Comparison of ENCODE assay signal across 8 cellular contexts in the genomic region with DNA sequence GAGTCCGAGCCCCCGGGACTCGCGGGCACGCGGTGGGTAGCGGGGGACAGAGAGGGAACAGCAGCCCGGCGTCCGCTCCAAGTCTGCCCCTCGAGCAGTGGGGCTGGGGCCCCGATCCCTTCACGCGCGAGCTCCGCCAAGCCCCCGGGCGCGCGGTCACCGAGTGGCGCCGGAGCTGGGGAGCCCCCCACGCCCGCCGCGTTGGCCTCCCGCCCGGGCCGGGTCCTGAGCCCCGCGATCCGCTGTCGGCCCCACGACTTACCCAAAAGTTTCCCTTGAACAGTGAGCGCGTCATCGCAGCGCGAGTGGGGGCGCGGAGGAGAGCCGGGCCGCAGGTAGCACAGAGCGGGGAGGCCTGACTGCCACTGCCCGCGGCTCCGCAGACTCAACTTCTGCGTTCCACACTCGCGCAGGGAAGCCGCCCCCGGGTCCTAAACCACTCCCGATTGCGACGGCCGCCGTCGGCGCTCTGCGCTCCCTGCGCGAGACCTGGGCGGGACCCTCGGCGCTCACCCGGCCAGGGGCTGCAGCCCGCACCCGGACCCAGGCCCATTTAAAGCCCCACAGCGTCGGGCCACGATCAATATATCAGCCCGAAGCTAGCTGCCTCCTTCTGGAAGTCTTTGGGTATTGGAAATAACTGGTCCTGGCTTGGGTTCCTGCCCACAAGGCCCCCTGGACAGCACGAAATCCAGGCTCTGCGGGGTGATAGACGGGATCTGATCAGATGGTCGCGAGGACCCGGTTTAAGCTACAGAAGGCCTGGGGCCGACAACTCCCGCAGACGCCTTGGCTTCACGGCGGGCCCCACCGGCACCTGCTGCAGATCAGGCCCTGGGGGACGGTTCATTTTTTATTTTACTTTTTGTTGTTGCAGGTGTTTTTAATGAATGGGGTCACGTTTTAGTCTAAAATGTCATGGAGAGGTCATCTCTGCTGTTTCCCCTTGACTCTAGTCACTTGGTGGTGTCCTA. TPM values are rescaled to one million over a fixed set of nuclear protein-coding genes. Genes with fewer than 3 reads are reported as not detected.
A peak's percentile ranks its signal among the peaks of the same experiment; 100 is the strongest.
DNase-seq lines count a peak whose midpoint lies in the region; ATAC-seq and TF ChIP-seq lines count a peak whose summit lies in the region.

A gene with protein sequence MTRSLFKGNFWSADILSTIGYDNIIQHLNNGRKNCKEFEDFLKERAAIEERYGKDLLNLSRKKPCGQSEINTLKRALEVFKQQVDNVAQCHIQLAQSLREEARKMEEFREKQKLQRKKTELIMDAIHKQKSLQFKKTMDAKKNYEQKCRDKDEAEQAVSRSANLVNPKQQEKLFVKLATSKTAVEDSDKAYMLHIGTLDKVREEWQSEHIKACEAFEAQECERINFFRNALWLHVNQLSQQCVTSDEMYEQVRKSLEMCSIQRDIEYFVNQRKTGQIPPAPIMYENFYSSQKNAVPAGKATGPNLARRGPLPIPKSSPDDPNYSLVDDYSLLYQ (minus strand): TSS at position 367 of the 974 bp plus-strand sequence. CDS start 72 bp downstream, at position 295.

- peaks cover 2% of the 10 kb centered on the region for H3K36me3 Mint-ChIP-seq in activated CD4-positive, alpha-beta T cell treated with anti-CD3 and anti-CD28 coated beads for 36 hours (ENCODE audit: low read depth)

- H3K4me1 Mint-ChIP-seq in activated CD4-positive, alpha-beta T cell treated with anti-CD3 and anti-CD28 coated beads for 36 hours = peaks cover 38% of the 10 kb centered on the region

- H3K4me3 ChIP-seq in MG63 = peak within 1 kb of the TSS; percentile 57
- H3K4me3 ChIP-seq in colonic mucosa = peak within 1 kb of the TSS; percentile 79
- peak within 1 kb of the TSS; percentile 64 to 92 (median 88) for H3K4me3 ChIP-seq in liver (ENCODE audit: low read depth in 1 of 3, low read length in 3 of 3)

- TF ChIP-seq RAD21 in liver (IDR thresholded peaks at IDR 0.05) = peak in 1 of 2 donors; percentile 25

- H3K4me3 Mint-ChIP-seq in activated CD4-positive, alpha-beta T cell treated with anti-CD3 and anti-CD28 coated beads for 36 hours = peak within 1 kb of the TSS; percentile 70

- CTCF ChIA-PET in activated CD4-positive, alpha-beta T cell treated with anti-CD3 and anti-CD28 coated beads for 36 hours (lab: Charles Lee) = interaction anchor here (0.5 to 4.3 kb wide), 15 partner anchors 11 to 408 kb away, joined by 3 to 42 read pairs (median 8); a partner anchor contains a TSS

- H3K4me1 ChIP-seq in colonic mucosa (peaks cover 6% of the 10 kb centered on the region), liver (ENCODE audit: control insufficient read depth in 4 of 4, insufficient read depth in 4 of 4, low read length in 3 of 4) (peaks cover 8 to 35% (median 24%) of the 10 kb centered on the region in 4 donors)

- peak within 1 kb of the TSS; percentile 8 for H3K27ac ChIP-seq in colonic mucosa
- H3K27ac ChIP-seq in liver (ENCODE audit: low read depth in 1 of 2, low read length in 2 of 2) = peak within 1 kb of the TSS; percentile 35 to 58

- 9% methylated on average over 87 of the region's 87 CpGs for WGBS in liver

- intact Hi-C loops in activated CD4-positive, alpha-beta T cell treated with anti-CD3 and anti-CD28 coated beads for 36 hours (cut with DNase I, micrococcal nuclease) = loop anchor here (2.0 to 10.0 kb wide), 7 partner anchors 45 to 797 kb away; no protein-coding TSS in a partner anchor
- intact Hi-C loops in colonic mucosa (cut with DNase I) = loop anchor here (5.0 to 10.0 kb wide), 3 partner anchors 105 to 407 kb away; a partner anchor contains a TSS

- peak within 1 kb of the TSS; percentile 69 for H3K27ac Mint-ChIP-seq in activated CD4-positive, alpha-beta T cell treated with anti-CD3 and anti-CD28 coated beads for 36 hours

- H3K9me3 ChIP-seq in MG63 (no peaks in the 10 kb centered on the region), colonic mucosa (no peaks in the 10 kb centered on the region), liver (ENCODE audit: control insufficient read depth in 4 of 4, low read length in 3 of 4) (no peaks in the 10 kb centered on the region)

- H3K36me3 ChIP-seq in MG63 = peaks cover 4% of the 10 kb centered on the region; the same call in 1 of the 2 replicates
- H3K36me3 ChIP-seq in colonic mucosa = no peaks in the 10 kb centered on the region
- no peaks in the 10 kb centered on the region for H3K36me3 ChIP-seq in liver (ENCODE audit: control insufficient read depth in 4 of 4, insufficient read depth in 3 of 4, low read depth in 1 of 4, low read length in 3 of 4)

- no peaks in the 10 kb centered on the region for H3K27me3 Mint-ChIP-seq in activated CD4-positive, alpha-beta T cell treated with anti-CD3 and anti-CD28 coated beads for 36 hours

- ATAC-seq in GM21723 (IDR thresholded peaks at IDR 0.05; ENCODE audit: unreplicated experiment) = peak; percentile 58
- peak; percentile 77 for ATAC-seq in activated CD4-positive, alpha-beta T cell treated with anti-CD3 and anti-CD28 coated beads for 36 hours

- peak; percentile 82 for DNase-seq in D341Med (ENCODE audit: low spot score)
- peak; percentile 70 for DNase-seq in MG63
- DNase-seq in activated CD4-positive, alpha-beta T cell treated with anti-CD3 and anti-CD28 coated beads for 36 hours = peak; percentile 82
- DNase-seq in colonic mucosa = peak; percentile 68
- DNase-seq in stimulated activated CD4-positive, alpha-beta T cell treated with anti-CD3 and anti-CD28 coated beads, Interleukin-4, amount 100 ng/mL, for 4 hours = peak; percentile 62 to 65
- no peak for DNase-seq in occipital lobe (lab: John Stamatoyannopoulos, UW)

- H3K9me3 Mint-ChIP-seq in activated CD4-positive, alpha-beta T cell treated with anti-CD3 and anti-CD28 coated beads for 36 hours (ENCODE audit: low read depth) = peaks cover 2% of the 10 kb centered on the region

- POLR2A ChIA-PET in activated CD4-positive, alpha-beta T cell treated with anti-CD3 and anti-CD28 coated beads for 36 hours (lab: Charles Lee) = interaction anchor here (0.6 to 1.4 kb wide), 3 partner anchors 11 to 155 kb away, joined by 3 to 4 read pairs (median 3); no protein-coding TSS in a partner anchor

- TF ChIP-seq CTCF in colonic mucosa (IDR thresholded peaks at IDR 0.05) = no peak
- no peak for TF ChIP-seq CTCF in liver (IDR thresholded peaks at IDR 0.05; ENCODE audit: low read depth, low read length, missing input control)

- H3K27me3 ChIP-seq in MG63 = no peaks in the 10 kb centered on the region
- no peaks in the 10 kb centered on the region for H3K27me3 ChIP-seq in colonic mucosa
- H3K27me3 ChIP-seq in liver (ENCODE audit: control insufficient read depth in 4 of 4, insufficient read depth in 4 of 4, low read length in 3 of 4) = no peaks in the 10 kb centered on the region

- H3K9ac ChIP-seq in colonic mucosa (ENCODE audit: low read depth in 2 of 2, low read length in 2 of 2) (peak within 1 kb of the TSS; percentile 81 to 84), liver (ENCODE audit: low read depth in 1 of 2, low read length in 2 of 2) (peak within 1 kb of the TSS in 1 of 2 donors; percentile 87)

TF ChIP-seq in liver, 16 proteins besides CTCF, POLR2A, EP300 and RAD21:
- TF ChIP-seq, protein P1, sequence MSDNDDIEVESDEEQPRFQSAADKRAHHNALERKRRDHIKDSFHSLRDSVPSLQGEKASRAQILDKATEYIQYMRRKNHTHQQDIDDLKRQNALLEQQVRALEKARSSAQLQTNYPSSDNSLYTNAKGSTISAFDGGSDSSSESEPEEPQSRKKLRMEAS (IDR thresholded peaks at IDR 0.05) = no peak
- no peak for TF ChIP-seq EGR1 (IDR thresholded peaks at IDR 0.05; ENCODE audit: low read depth in 2 of 2)
- TF ChIP-seq HNF4G (IDR thresholded peaks at IDR 0.05) = no peak
TF ChIP-seq in liver: peak in this region for 0.

RNA-seq across cellular contexts. Expression of the gene that starts here (rescaled TPM):
- total RNA-seq in MG63 (2014; rRNA removed; shearing (Covaris generic); ENCODE audit: low replicate concordance) = 5.6 and 9.7 TPM in 2 replicates
- 10 to 100 TPM; 11.5 to 15.3 TPM for total RNA-seq in activated CD4-positive, alpha-beta T cell treated with anti-CD3 and anti-CD28 coated beads for 36 hours
- total RNA-seq in colonic mucosa (1 to 10 TPM; 3.0 to 3.8 TPM), liver (10 to 100 TPM; 12.8 to 14.7 TPM), occipital lobe (1.6 TPM)
- 1 to 10 TPM; 4.0 to 4.4 TPM for polyA plus RNA-seq in liver
